ENCODE assay signal across 1 cellular context in the genomic region with DNA sequence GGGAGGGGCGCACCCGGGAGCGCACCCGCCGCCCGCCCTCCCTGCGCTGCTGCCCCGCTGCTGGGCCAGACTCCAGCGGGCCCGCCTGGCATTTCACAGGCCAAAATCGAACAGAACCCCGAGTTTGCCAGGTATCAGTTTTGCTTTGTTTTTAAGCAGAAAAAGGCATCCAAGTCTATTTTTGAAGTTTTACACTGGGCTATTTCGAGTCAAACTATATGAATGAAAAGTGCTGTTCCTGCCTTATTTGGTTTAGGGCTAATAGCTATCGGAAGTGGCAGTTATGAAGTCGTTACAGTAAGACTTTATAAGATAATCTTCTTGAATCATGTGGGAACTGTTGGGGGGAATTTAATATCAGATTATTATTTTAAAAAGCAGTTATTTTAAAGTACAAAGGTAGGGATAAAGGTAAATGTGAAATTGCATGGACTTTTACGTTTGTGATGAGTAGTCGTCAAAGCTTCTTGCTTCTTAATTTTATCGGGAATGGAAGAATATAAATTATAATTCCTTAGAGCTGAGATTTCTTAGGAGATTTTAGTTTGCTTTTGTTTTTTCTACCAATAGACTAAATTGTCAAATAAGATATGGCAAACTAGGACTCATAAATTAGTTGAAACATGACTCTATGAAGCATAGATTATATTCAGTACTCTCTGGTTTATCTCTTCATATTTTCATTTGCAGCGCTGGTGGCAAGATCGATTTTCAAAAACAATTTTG.
TF ChIP-seq lines count a peak whose summit lies in the region.

No MANE protein-coding gene starts in this region.

TF ChIP-seq in SK-N-SH, 30 proteins besides CTCF, POLR2A, EP300 and RAD21 (continued from another document):
- TF ChIP-seq, protein P1, sequence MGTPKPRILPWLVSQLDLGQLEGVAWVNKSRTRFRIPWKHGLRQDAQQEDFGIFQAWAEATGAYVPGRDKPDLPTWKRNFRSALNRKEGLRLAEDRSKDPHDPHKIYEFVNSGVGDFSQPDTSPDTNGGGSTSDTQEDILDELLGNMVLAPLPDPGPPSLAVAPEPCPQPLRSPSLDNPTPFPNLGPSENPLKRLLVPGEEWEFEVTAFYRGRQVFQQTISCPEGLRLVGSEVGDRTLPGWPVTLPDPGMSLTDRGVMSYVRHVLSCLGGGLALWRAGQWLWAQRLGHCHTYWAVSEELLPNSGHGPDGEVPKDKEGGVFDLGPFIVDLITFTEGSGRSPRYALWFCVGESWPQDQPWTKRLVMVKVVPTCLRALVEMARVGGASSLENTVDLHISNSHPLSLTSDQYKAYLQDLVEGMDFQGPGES (IDR thresholded peaks at IDR 0.05; ENCODE audit: low read depth, low read length), result no peak
- TF ChIP-seq, protein P2, sequence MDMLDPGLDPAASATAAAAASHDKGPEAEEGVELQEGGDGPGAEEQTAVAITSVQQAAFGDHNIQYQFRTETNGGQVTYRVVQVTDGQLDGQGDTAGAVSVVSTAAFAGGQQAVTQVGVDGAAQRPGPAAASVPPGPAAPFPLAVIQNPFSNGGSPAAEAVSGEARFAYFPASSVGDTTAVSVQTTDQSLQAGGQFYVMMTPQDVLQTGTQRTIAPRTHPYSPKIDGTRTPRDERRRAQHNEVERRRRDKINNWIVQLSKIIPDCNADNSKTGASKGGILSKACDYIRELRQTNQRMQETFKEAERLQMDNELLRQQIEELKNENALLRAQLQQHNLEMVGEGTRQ (IDR thresholded peaks at IDR 0.05; ENCODE audit: borderline replicate concordance, low read depth, low read length), result no peak
- TF ChIP-seq NFIC (IDR thresholded peaks at IDR 0.05; ENCODE audit: borderline replicate concordance) (no peak), TAF1 (IDR thresholded peaks at IDR 0.05; ENCODE audit: borderline replicate concordance, low read depth, low read length) (no peak)
